16 cellular contexts compared by ENCODE assay signal in the genomic region with DNA sequence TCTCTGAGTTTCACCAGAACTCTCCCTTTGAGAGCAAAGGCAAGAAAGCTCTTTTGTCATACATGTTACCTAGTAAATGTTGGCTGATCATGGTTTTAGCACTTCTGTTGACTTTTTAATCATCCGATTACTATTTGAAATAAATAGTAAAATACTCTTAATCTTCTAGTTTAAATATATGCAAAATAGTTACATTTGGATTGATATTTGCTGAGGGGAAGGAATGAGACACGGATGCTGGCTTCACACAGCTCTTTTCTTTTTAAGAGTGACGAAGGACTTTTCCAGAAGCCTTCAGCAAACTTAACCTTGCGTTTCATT. TPM values are rescaled to one million over a fixed set of nuclear protein-coding genes. Genes with fewer than 3 reads are reported as not detected.
DNase-seq lines count a peak whose midpoint lies in the region; ATAC-seq and TF ChIP-seq lines count a peak whose summit lies in the region.
"Had no signal": no experiment of that assay in that cellular context is flagged by ENCODE, and none has a peak within 500 bp of the region (broad histone marks: within the 10 kb centered on the region; RNA-seq: fewer than 3 reads in every experiment).

No MANE protein-coding gene starts in this region.

- H3K4me2 ChIP-seq in OCI-LY7 (ENCODE audit: low read length), result peak overlapping the region; percentile 53; the same call in 1 of the 2 replicates

- H3K36me3 ChIP-seq in OCI-LY7 (ENCODE audit: insufficient read depth, low read length), result peaks cover 15% of the 10 kb centered on the region
- H3K36me3 ChIP-seq in psoas muscle (ENCODE audit: insufficient read depth in 1 of 2, low read depth in 1 of 2), result peaks cover 0 to 7% of the 10 kb centered on the region in 2 donors
- H3K36me3 ChIP-seq: MG63, Peyer's patch, SJSA1 had no signal

- CTCF ChIA-PET in activated CD4-positive, alpha-beta memory T cell treated with anti-CD3 and anti-CD28 coated beads for 36 hours (lab: Charles Lee), result interaction anchor here (0.6 to 2.8 kb wide), 13 partner anchors 9 to 143 kb away, joined by 3 to 28 read pairs (median 6); no protein-coding TSS in a partner anchor
- CTCF ChIA-PET in activated CD4-positive, alpha-beta memory T cell treated with anti-CD3 and anti-CD28 coated beads, Interleukin-2, amount 10 ng/mL, durations not matched to agents 7 days and 5 days (lab: Charles Lee), result interaction anchor here (1.7 kb wide), 1 partner anchor 10 kb away, joined by 6 read pairs; the partner anchor contains the start of gene NFATC3
- CTCF ChIA-PET in OCI-LY7 (lab: Charles Lee; ENCODE audit: unreplicated experiment), result no interaction called here

- no peak for ATAC-seq in psoas muscle
- ATAC-seq in GM19452 (IDR thresholded peaks at IDR 0.05; ENCODE audit: unreplicated experiment), result no peak
- ATAC-seq: esophagus mucosa, left colon had no signal

- H3K9me3 ChIP-seq in OCI-LY7 (ENCODE audit: low read length), result 0 out of 2 replicates have a peak, but pooled peaks cover 4% of the 10 kb centered on the region
- H3K9me3 ChIP-seq in psoas muscle, result no peaks in the 10 kb centered on the region
- H3K9me3 ChIP-seq: BLaER1, MG63, Peyer's patch, SJSA1 had no signal

- H3K79me2 ChIP-seq in OCI-LY7 (ENCODE audit: insufficient read depth, low read depth, low read length), result peaks cover 100% of the 10 kb centered on the region

- no peak overlapping the region for H3K4me3 Mint-ChIP-seq in activated CD4-positive, alpha-beta memory T cell treated with anti-CD3 and anti-CD28 coated beads for 36 hours
- no peak overlapping the region for H3K4me3 Mint-ChIP-seq in activated CD4-positive, alpha-beta memory T cell treated with anti-CD3 and anti-CD28 coated beads, Interleukin-2, amount 10 ng/mL, durations not matched to agents 7 days and 5 days
- no peak overlapping the region for H3K4me3 Mint-ChIP-seq in brain

- TF ChIP-seq CTCF in OCI-LY7 (conservative IDR thresholded peaks at IDR 0.05; ENCODE audit: low read length), result no peak
- TF ChIP-seq CTCF in brain (conservative IDR thresholded peaks at IDR 0.05), result no peak
- no peak for TF ChIP-seq CTCF in psoas muscle (IDR thresholded peaks at IDR 0.05)

- POLR2A ChIA-PET in activated CD4-positive, alpha-beta memory T cell treated with anti-CD3 and anti-CD28 coated beads for 36 hours (lab: Charles Lee), result interaction anchor here (1.0 to 1.1 kb wide), 2 partner anchors 9 to 47 kb away, joined by 3 read pairs; no protein-coding TSS in a partner anchor
- POLR2A ChIA-PET in activated CD4-positive, alpha-beta memory T cell treated with anti-CD3 and anti-CD28 coated beads, Interleukin-2, amount 10 ng/mL, durations not matched to agents 7 days and 5 days (lab: Charles Lee), result interaction anchor here (1.3 to 3.3 kb wide), 3 partner anchors 10 to 25 kb away, joined by 5 to 11 read pairs (median 9); partner anchors contain the start of gene NFATC3
- POLR2A ChIA-PET in OCI-LY7 (lab: Charles Lee), result interaction anchor here (0.6 to 1.2 kb wide), 2 partner anchors 20 to 130 kb away, joined by 3 to 6 read pairs; no protein-coding TSS in a partner anchor

- no peaks in the 10 kb centered on the region for H3K27me3 ChIP-seq in psoas muscle (ENCODE audit: insufficient read depth in 3 of 3, low read length in 2 of 3)
- H3K27me3 ChIP-seq: BLaER1, MG63, Peyer's patch, SJSA1 had no signal

- no peak for DNase-seq in activated CD4-positive, alpha-beta memory T cell treated with anti-CD3 and anti-CD28 coated beads for 36 hours
- no peak for DNase-seq in activated CD4-positive, alpha-beta memory T cell treated with anti-CD3 and anti-CD28 coated beads, Interleukin-2, amount 10 ng/mL, durations not matched to agents 7 days and 5 days
- DNase-seq in OCI-LY7 (ENCODE audit: low spot score) (no peak), psoas muscle (no peak), NCI-H82 treated with DMSO at 0.1 percent for 48 hours (lab: John Stamatoyannopoulos, UW; ENCODE audit: unreplicated experiment) (no peak), epidermal melanocyte (ENCODE audit: insufficient read length, low spot score) (no peak)
- DNase-seq: activated gamma-delta T cell treated with Interleukin-2 at 50 U/mL for 16 hours; left colon; MG63; Peyer's patch; stimulated activated CD4-positive, alpha-beta T cell treated with anti-CD3 and anti-CD28 coated beads, Interleukin-4, amount 100 ng/mL, for 24 hours had no signal

- no peak overlapping the region for H3K4me3 ChIP-seq in OCI-LY7 (ENCODE audit: low read depth, low read length, poor library complexity, severe bottlenecking)
- H3K4me3 ChIP-seq in psoas muscle, result peak overlapping the region; percentile 41
- H3K4me3 ChIP-seq: BLaER1, MG63, Peyer's patch, SJSA1 had no signal

- peaks cover 71% of the 10 kb centered on the region for H3K4me1 Mint-ChIP-seq in activated CD4-positive, alpha-beta memory T cell treated with anti-CD3 and anti-CD28 coated beads for 36 hours (ENCODE audit: low read depth)
- peaks cover 68% of the 10 kb centered on the region for H3K4me1 Mint-ChIP-seq in activated CD4-positive, alpha-beta memory T cell treated with anti-CD3 and anti-CD28 coated beads, Interleukin-2, amount 10 ng/mL, durations not matched to agents 7 days and 5 days
- H3K4me1 Mint-ChIP-seq in brain, result peaks cover 45% of the 10 kb centered on the region

- H3K4me1 ChIP-seq in OCI-LY7 (ENCODE audit: insufficient read depth, low read length, poor library complexity, severe bottlenecking) (peaks cover 50% of the 10 kb centered on the region), psoas muscle (peaks cover 79% of the 10 kb centered on the region)

- H4K20me1 ChIP-seq in OCI-LY7 (ENCODE audit: insufficient read depth, low read length), result peaks cover 47% of the 10 kb centered on the region

- no peaks in the 10 kb centered on the region for H3K9me3 Mint-ChIP-seq in activated CD4-positive, alpha-beta memory T cell treated with anti-CD3 and anti-CD28 coated beads for 36 hours
- no peaks in the 10 kb centered on the region for H3K9me3 Mint-ChIP-seq in activated CD4-positive, alpha-beta memory T cell treated with anti-CD3 and anti-CD28 coated beads, Interleukin-2, amount 10 ng/mL, durations not matched to agents 7 days and 5 days
- H3K9me3 Mint-ChIP-seq in brain, result no peaks in the 10 kb centered on the region

- no TSS peak for BruUV-seq in OCI-LY7 (replicated peaks; lab: Mats Ljungman, UMichigan)

- H3K27me3 Mint-ChIP-seq in activated CD4-positive, alpha-beta memory T cell treated with anti-CD3 and anti-CD28 coated beads for 36 hours, result no peaks in the 10 kb centered on the region
- H3K27me3 Mint-ChIP-seq in activated CD4-positive, alpha-beta memory T cell treated with anti-CD3 and anti-CD28 coated beads, Interleukin-2, amount 10 ng/mL, durations not matched to agents 7 days and 5 days, result no peaks in the 10 kb centered on the region
- no peaks in the 10 kb centered on the region for H3K27me3 Mint-ChIP-seq in brain

- H2AFZ ChIP-seq in OCI-LY7 (ENCODE audit: low read length), result no peak overlapping the region

- H3K27ac ChIP-seq in OCI-LY7 (ENCODE audit: low read depth, low read length, poor library complexity, severe bottlenecking) (no peak overlapping the region), psoas muscle (peak overlapping the region; percentile 90)
- H3K27ac ChIP-seq: BLaER1, Peyer's patch, SJSA1 had no signal

- H3K27ac Mint-ChIP-seq in activated CD4-positive, alpha-beta memory T cell treated with anti-CD3 and anti-CD28 coated beads for 36 hours, result peak overlapping the region; percentile 50
- H3K27ac Mint-ChIP-seq in activated CD4-positive, alpha-beta memory T cell treated with anti-CD3 and anti-CD28 coated beads, Interleukin-2, amount 10 ng/mL, durations not matched to agents 7 days and 5 days, result no peak overlapping the region
- H3K27ac Mint-ChIP-seq in brain, result peak overlapping the region in 3 of 5 experiments; percentile 19 to 42 (median 21)

- WGBS in psoas muscle, 3 donors, result 33 to 63% (median 46%) methylated on average over 4 of the region's 4 CpGs

- peaks cover 6% of the 10 kb centered on the region for H3K36me3 Mint-ChIP-seq in activated CD4-positive, alpha-beta memory T cell treated with anti-CD3 and anti-CD28 coated beads for 36 hours
- peaks cover 46% of the 10 kb centered on the region for H3K36me3 Mint-ChIP-seq in activated CD4-positive, alpha-beta memory T cell treated with anti-CD3 and anti-CD28 coated beads, Interleukin-2, amount 10 ng/mL, durations not matched to agents 7 days and 5 days (ENCODE audit: low read depth)
- H3K36me3 Mint-ChIP-seq in brain, result peaks cover 12% of the 10 kb centered on the region

- H3K9me2 ChIP-seq in OCI-LY7 (ENCODE audit: insufficient read depth, low read length), result no peaks in the 10 kb centered on the region

- intact Hi-C loops in activated CD4-positive, alpha-beta memory T cell treated with anti-CD3 and anti-CD28 coated beads for 36 hours (cut with micrococcal nuclease), result loop anchor here (1.0 to 5.0 kb wide), 3 partner anchors 22 to 134 kb away; no protein-coding TSS in a partner anchor
- intact Hi-C loops in OCI-LY7 (cut with micrococcal nuclease; ENCODE audit: unreplicated experiment), result loop anchor here (1.0 kb wide), 1 partner anchor 135 kb away; no protein-coding TSS in a partner anchor
- intact Hi-C loops in psoas muscle (cut with DNase I), result loop anchor here (2.0 to 5.0 kb wide), 3 partner anchors 22 to 133 kb away; no protein-coding TSS in a partner anchor

RNA-seq across cellular contexts. Expression of gene NFATC3, which starts 9.4 kb away (rescaled TPM):
- 10 to 100 TPM; 83.4 to 85.2 TPM for total RNA-seq in activated CD4-positive, alpha-beta memory T cell treated with anti-CD3 and anti-CD28 coated beads for 36 hours
- 100 to 1,000 TPM; 208 to 209 TPM for total RNA-seq in activated CD4-positive, alpha-beta memory T cell treated with anti-CD3 and anti-CD28 coated beads, Interleukin-2, amount 10 ng/mL, durations not matched to agents 7 days and 5 days
- 60.9 and 73.4 TPM in 2 replicates for total RNA-seq in OCI-LY7 (2014; rRNA removed; shearing (Covaris generic))
- total RNA-seq in OCI-LY7 (2022) (76.0 and 91.7 TPM in 2 replicates), psoas muscle (10 to 100 TPM; 40.8 to 53.5 (median 44.0) TPM)
- polyA plus RNA-seq in brain (ENCODE audit: insufficient read depth, low read depth, low replicate concordance) (33.2 TPM), psoas muscle (10 to 100 TPM in 2 of 3 donors, 1 to 10 TPM in 1; 9.8 to 43.1 (median 17.3) TPM)
